In the genomic region with DNA sequence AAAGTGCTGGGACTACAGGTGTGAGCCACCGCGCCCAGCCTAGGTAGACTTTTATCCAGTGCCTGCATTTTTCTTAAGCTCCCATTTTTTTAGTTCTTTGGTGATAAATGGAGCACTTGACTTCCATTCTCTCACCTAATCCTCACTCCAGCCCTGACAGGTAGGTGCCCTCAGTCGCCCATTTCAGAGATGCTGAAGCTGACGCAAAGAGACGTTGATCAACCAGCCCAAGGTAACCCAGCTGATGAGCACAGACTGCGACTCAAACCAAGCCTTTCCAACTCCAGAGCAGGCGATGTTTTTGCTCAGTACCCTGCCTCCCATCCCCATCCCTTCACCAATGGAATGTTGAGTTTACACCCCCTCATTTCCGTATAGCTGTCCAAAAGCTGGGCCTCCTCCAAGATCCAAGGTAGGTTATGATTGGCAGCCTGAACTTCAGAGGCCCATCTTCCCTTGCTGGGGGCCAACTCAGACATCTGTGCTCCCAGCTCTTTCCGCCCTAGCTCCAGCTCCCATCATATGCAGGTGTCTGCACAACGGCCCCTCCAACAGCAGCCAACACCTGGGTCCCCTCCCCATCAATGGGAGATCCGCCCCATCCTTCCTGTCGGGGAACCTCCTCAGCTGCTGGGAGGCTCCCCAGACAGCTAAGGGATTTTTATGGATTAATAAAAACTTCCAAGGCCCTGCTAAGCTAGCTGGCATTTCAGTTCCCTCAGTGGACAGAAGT, we compare ENCODE assay signal across 24 cellular contexts.
"Had no signal": no experiment of that assay in that cellular context is flagged by ENCODE, and none has a peak within 500 bp of the region (broad histone marks: within the 10 kb centered on the region; RNA-seq: fewer than 3 reads in every experiment).

No MANE protein-coding gene starts in this region.

- H3K27me3 Mint-ChIP-seq: activated naive CD8-positive, alpha-beta T cell treated with anti-CD3 and anti-CD28 coated beads for 36 hours; effector memory CD8-positive, alpha-beta T cell; stimulated activated naive CD8-positive, alpha-beta T cell treated with anti-CD3 and anti-CD28 coated beads, Interleukin-15, amount 100 ng/mL, for 72 hours had no signal

- H3K27me3 ChIP-seq: esophagus muscularis mucosa, gastrocnemius medialis, left lung, neutrophil, pancreas, tibial nerve had no signal

- H3K27ac Mint-ChIP-seq: activated CD4-positive, alpha-beta T cell treated with anti-CD3 and anti-CD28 coated beads, Interleukin-2, amount 10 ng/mL, durations not matched to agents 7 days and 5 days; activated naive CD8-positive, alpha-beta T cell treated with anti-CD3 and anti-CD28 coated beads for 36 hours; effector memory CD8-positive, alpha-beta T cell had no signal

- ATAC-seq: activated CD4-positive, CD25-positive, alpha-beta regulatory T cell treated with anti-CD3 and anti-CD28 coated beads, Interleukin-2, amount 50 U/mL, for 24 hours; effector memory CD8-positive, alpha-beta T cell; gastrocnemius medialis; left lung; natural killer cell; pancreas; right cardiac atrium; stimulated activated naive CD8-positive, alpha-beta T cell treated with anti-CD3 and anti-CD28 coated beads, Interleukin-15, amount 100 ng/mL, for 72 hours had no signal

- H3K36me3 Mint-ChIP-seq: activated naive CD8-positive, alpha-beta T cell treated with anti-CD3 and anti-CD28 coated beads for 36 hours; natural killer cell had no signal

- DNase-seq: activated CD4-positive, alpha-beta T cell treated with anti-CD3 and anti-CD28 coated beads, Interleukin-2, amount 10 ng/mL, durations not matched to agents 7 days and 5 days; activated CD8-positive, alpha-beta memory T cell treated with anti-CD3 and anti-CD28 coated beads for 24 hours; activated CD8-positive, alpha-beta memory T cell treated with anti-CD3 and anti-CD28 coated beads, Interleukin-2, amount 50 U/mL, for 4 hours; activated naive CD8-positive, alpha-beta T cell treated with anti-CD3 and anti-CD28 coated beads for 36 hours; activated T-cell treated with anti-CD3 and anti-CD28 coated beads, Interleukin-2, amount 50 U/mL, for 48 hours; central memory CD4-positive, alpha-beta T cell; dermis blood vessel endothelial cell; effector memory CD8-positive, alpha-beta T cell; gastrocnemius medialis; hippocampal formation; kidney glomerular epithelial cell; left lung; natural killer cell; right cardiac atrium; stimulated activated CD4-positive, alpha-beta T cell treated with anti-CD3 and anti-CD28 coated beads, Interleukin-4, amount 100 ng/mL, for 24 hours; stimulated activated naive CD8-positive, alpha-beta T cell treated with anti-CD3 and anti-CD28 coated beads, Interleukin-15, amount 100 ng/mL, for 72 hours had no signal

- H3K9me3 ChIP-seq: esophagus muscularis mucosa, gastrocnemius medialis, left lung, neutrophil, pancreas, tibial nerve had no signal

- H3K4me3 ChIP-seq: esophagus muscularis mucosa, gastrocnemius medialis, left lung, lung, pancreas, tibial nerve had no signal

- H3K9me3 Mint-ChIP-seq: activated CD4-positive, alpha-beta T cell treated with anti-CD3 and anti-CD28 coated beads, Interleukin-2, amount 10 ng/mL, durations not matched to agents 7 days and 5 days; effector memory CD8-positive, alpha-beta T cell; natural killer cell; stimulated activated naive CD8-positive, alpha-beta T cell treated with anti-CD3 and anti-CD28 coated beads, Interleukin-15, amount 100 ng/mL, for 72 hours had no signal

- H3K36me3 ChIP-seq: esophagus muscularis mucosa, gastrocnemius medialis, left lung, neutrophil, pancreas, tibial nerve had no signal

- FAIRE-seq: astrocyte, pancreas had no signal

- H3K27ac ChIP-seq: esophagus muscularis mucosa, gastrocnemius medialis, left lung, neutrophil, pancreas, tibial nerve, VCaP had no signal

- H3K4me3 Mint-ChIP-seq: activated CD4-positive, alpha-beta T cell treated with anti-CD3 and anti-CD28 coated beads, Interleukin-2, amount 10 ng/mL, durations not matched to agents 7 days and 5 days; activated naive CD8-positive, alpha-beta T cell treated with anti-CD3 and anti-CD28 coated beads for 36 hours; effector memory CD8-positive, alpha-beta T cell; natural killer cell; stimulated activated naive CD8-positive, alpha-beta T cell treated with anti-CD3 and anti-CD28 coated beads, Interleukin-15, amount 100 ng/mL, for 72 hours had no signal

- H3K4me1 ChIP-seq: esophagus muscularis mucosa, gastrocnemius medialis, left lung, pancreas had no signal
